ENCODE assay signal across 1 cellular context in genomic region chr3:100260685-100261480, GRCh38.
TF ChIP-seq lines count a peak whose summit lies in the region.

Gene TBC1D23, plus strand, starts transcription at chr3:100260992. Its CDS starts 27 bp downstream, at chr3:100261019.

TF ChIP-seq in WTC11, 78 proteins besides CTCF, POLR2A, EP300 and RAD21 (continued from another document and continues in another):
- TF ChIP-seq, protein P1, sequence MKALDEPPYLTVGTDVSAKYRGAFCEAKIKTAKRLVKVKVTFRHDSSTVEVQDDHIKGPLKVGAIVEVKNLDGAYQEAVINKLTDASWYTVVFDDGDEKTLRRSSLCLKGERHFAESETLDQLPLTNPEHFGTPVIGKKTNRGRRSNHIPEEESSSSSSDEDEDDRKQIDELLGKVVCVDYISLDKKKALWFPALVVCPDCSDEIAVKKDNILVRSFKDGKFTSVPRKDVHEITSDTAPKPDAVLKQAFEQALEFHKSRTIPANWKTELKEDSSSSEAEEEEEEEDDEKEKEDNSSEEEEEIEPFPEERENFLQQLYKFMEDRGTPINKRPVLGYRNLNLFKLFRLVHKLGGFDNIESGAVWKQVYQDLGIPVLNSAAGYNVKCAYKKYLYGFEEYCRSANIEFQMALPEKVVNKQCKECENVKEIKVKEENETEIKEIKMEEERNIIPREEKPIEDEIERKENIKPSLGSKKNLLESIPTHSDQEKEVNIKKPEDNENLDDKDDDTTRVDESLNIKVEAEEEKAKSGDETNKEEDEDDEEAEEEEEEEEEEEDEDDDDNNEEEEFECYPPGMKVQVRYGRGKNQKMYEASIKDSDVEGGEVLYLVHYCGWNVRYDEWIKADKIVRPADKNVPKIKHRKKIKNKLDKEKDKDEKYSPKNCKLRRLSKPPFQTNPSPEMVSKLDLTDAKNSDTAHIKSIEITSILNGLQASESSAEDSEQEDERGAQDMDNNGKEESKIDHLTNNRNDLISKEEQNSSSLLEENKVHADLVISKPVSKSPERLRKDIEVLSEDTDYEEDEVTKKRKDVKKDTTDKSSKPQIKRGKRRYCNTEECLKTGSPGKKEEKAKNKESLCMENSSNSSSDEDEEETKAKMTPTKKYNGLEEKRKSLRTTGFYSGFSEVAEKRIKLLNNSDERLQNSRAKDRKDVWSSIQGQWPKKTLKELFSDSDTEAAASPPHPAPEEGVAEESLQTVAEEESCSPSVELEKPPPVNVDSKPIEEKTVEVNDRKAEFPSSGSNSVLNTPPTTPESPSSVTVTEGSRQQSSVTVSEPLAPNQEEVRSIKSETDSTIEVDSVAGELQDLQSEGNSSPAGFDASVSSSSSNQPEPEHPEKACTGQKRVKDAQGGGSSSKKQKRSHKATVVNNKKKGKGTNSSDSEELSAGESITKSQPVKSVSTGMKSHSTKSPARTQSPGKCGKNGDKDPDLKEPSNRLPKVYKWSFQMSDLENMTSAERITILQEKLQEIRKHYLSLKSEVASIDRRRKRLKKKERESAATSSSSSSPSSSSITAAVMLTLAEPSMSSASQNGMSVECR (CRISPR knock-in tag; IDR thresholded peaks at IDR 0.05; ENCODE audit: borderline replicate concordance), result peak; percentile 23; the same call in 1 of the 2 replicates
- TF ChIP-seq, protein P2, sequence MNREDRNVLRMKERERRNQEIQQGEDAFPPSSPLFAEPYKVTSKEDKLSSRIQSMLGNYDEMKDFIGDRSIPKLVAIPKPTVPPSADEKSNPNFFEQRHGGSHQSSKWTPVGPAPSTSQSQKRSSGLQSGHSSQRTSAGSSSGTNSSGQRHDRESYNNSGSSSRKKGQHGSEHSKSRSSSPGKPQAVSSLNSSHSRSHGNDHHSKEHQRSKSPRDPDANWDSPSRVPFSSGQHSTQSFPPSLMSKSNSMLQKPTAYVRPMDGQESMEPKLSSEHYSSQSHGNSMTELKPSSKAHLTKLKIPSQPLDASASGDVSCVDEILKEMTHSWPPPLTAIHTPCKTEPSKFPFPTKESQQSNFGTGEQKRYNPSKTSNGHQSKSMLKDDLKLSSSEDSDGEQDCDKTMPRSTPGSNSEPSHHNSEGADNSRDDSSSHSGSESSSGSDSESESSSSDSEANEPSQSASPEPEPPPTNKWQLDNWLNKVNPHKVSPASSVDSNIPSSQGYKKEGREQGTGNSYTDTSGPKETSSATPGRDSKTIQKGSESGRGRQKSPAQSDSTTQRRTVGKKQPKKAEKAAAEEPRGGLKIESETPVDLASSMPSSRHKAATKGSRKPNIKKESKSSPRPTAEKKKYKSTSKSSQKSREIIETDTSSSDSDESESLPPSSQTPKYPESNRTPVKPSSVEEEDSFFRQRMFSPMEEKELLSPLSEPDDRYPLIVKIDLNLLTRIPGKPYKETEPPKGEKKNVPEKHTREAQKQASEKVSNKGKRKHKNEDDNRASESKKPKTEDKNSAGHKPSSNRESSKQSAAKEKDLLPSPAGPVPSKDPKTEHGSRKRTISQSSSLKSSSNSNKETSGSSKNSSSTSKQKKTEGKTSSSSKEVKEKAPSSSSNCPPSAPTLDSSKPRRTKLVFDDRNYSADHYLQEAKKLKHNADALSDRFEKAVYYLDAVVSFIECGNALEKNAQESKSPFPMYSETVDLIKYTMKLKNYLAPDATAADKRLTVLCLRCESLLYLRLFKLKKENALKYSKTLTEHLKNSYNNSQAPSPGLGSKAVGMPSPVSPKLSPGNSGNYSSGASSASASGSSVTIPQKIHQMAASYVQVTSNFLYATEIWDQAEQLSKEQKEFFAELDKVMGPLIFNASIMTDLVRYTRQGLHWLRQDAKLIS (CRISPR knock-in tag; IDR thresholded peaks at IDR 0.05; ENCODE audit: borderline replicate concordance), result 0 out of 2 replicates have a peak, but pooled peaks have one; percentile 20
- TF ChIP-seq ZNF512 (CRISPR knock-in tag; IDR thresholded peaks at IDR 0.05; ENCODE audit: borderline replicate concordance) (no peak), ZNF317 (CRISPR knock-in tag; IDR thresholded peaks at IDR 0.05; ENCODE audit: borderline replicate concordance, low read depth) (no peak), NR1H2 (CRISPR knock-in tag; IDR thresholded peaks at IDR 0.05) (no peak), USF1 (CRISPR knock-in tag; IDR thresholded peaks at IDR 0.05) (peak; percentile 32; the same call in 1 of the 2 replicates), OVOL2 (CRISPR knock-in tag; IDR thresholded peaks at IDR 0.05; ENCODE audit: borderline replicate concordance) (no peak), PRRX2 (CRISPR knock-in tag; IDR thresholded peaks at IDR 0.05) (no peak), ZNF396 (CRISPR knock-in tag; IDR thresholded peaks at IDR 0.05; ENCODE audit: borderline replicate concordance) (no peak), FOXJ3 (CRISPR knock-in tag; IDR thresholded peaks at IDR 0.05; ENCODE audit: borderline replicate concordance) (no peak), GABPB1 (CRISPR knock-in tag; IDR thresholded peaks at IDR 0.05) (peak; percentile 30), SOX15 (CRISPR knock-in tag; IDR thresholded peaks at IDR 0.05) (no peak), TEAD1 (CRISPR knock-in tag; IDR thresholded peaks at IDR 0.05) (peak; percentile 48; the same call in 1 of the 2 replicates), TCF7 (CRISPR knock-in tag; IDR thresholded peaks at IDR 0.05; ENCODE audit: low read depth) (no peak), HMGA2 (CRISPR knock-in tag; IDR thresholded peaks at IDR 0.05) (no peak), USF2 (CRISPR knock-in tag; IDR thresholded peaks at IDR 0.05) (peak; percentile 43; the same call in 1 of the 2 replicates)
- TF ChIP-seq, protein P3, sequence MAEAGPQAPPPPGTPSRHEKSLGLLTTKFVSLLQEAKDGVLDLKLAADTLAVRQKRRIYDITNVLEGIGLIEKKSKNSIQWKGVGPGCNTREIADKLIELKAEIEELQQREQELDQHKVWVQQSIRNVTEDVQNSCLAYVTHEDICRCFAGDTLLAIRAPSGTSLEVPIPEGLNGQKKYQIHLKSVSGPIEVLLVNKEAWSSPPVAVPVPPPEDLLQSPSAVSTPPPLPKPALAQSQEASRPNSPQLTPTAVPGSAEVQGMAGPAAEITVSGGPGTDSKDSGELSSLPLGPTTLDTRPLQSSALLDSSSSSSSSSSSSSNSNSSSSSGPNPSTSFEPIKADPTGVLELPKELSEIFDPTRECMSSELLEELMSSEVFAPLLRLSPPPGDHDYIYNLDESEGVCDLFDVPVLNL (CRISPR knock-in tag; IDR thresholded peaks at IDR 0.05; ENCODE audit: borderline replicate concordance, low read depth), result no peak
- TF ChIP-seq, protein P4, sequence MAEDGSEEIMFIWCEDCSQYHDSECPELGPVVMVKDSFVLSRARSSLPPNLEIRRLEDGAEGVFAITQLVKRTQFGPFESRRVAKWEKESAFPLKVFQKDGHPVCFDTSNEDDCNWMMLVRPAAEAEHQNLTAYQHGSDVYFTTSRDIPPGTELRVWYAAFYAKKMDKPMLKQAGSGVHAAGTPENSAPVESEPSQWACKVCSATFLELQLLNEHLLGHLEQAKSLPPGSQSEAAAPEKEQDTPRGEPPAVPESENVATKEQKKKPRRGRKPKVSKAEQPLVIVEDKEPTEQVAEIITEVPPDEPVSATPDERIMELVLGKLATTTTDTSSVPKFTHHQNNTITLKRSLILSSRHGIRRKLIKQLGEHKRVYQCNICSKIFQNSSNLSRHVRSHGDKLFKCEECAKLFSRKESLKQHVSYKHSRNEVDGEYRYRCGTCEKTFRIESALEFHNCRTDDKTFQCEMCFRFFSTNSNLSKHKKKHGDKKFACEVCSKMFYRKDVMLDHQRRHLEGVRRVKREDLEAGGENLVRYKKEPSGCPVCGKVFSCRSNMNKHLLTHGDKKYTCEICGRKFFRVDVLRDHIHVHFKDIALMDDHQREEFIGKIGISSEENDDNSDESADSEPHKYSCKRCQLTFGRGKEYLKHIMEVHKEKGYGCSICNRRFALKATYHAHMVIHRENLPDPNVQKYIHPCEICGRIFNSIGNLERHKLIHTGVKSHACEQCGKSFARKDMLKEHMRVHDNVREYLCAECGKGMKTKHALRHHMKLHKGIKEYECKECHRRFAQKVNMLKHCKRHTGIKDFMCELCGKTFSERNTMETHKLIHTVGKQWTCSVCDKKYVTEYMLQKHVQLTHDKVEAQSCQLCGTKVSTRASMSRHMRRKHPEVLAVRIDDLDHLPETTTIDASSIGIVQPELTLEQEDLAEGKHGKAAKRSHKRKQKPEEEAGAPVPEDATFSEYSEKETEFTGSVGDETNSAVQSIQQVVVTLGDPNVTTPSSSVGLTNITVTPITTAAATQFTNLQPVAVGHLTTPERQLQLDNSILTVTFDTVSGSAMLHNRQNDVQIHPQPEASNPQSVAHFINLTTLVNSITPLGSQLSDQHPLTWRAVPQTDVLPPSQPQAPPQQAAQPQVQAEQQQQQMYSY (CRISPR knock-in tag; IDR thresholded peaks at IDR 0.05), result no peak
- TF ChIP-seq, protein P5, sequence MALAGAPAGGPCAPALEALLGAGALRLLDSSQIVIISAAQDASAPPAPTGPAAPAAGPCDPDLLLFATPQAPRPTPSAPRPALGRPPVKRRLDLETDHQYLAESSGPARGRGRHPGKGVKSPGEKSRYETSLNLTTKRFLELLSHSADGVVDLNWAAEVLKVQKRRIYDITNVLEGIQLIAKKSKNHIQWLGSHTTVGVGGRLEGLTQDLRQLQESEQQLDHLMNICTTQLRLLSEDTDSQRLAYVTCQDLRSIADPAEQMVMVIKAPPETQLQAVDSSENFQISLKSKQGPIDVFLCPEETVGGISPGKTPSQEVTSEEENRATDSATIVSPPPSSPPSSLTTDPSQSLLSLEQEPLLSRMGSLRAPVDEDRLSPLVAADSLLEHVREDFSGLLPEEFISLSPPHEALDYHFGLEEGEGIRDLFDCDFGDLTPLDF (CRISPR knock-in tag; IDR thresholded peaks at IDR 0.05), result no peak
- TF ChIP-seq, protein P6, sequence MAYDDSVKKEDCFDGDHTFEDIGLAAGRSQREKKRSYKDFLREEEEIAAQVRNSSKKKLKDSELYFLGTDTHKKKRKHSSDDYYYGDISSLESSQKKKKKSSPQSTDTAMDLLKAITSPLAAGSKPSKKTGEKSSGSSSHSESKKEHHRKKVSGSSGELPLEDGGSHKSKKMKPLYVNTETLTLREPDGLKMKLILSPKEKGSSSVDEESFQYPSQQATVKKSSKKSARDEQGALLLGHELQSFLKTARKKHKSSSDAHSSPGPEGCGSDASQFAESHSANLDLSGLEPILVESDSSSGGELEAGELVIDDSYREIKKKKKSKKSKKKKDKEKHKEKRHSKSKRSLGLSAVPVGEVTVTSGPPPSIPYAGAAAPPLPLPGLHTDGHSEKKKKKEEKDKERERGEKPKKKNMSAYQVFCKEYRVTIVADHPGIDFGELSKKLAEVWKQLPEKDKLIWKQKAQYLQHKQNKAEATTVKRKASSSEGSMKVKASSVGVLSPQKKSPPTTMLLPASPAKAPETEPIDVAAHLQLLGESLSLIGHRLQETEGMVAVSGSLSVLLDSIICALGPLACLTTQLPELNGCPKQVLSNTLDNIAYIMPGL (CRISPR knock-in tag; IDR thresholded peaks at IDR 0.05), result peak; percentile 10; the same call in 1 of the 2 replicates
- TF ChIP-seq, protein P7, sequence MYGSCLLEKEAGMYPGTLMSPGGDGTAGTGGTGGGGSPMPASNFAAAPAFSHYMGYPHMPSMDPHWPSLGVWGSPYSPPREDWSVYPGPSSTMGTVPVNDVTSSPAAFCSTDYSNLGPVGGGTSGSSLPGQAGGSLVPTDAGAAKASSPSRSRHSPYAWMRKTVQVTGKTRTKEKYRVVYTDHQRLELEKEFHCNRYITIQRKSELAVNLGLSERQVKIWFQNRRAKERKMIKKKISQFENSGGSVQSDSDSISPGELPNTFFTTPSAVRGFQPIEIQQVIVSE (CRISPR knock-in tag; IDR thresholded peaks at IDR 0.05; ENCODE audit: borderline replicate concordance), result no peak
- TF ChIP-seq, protein P8, sequence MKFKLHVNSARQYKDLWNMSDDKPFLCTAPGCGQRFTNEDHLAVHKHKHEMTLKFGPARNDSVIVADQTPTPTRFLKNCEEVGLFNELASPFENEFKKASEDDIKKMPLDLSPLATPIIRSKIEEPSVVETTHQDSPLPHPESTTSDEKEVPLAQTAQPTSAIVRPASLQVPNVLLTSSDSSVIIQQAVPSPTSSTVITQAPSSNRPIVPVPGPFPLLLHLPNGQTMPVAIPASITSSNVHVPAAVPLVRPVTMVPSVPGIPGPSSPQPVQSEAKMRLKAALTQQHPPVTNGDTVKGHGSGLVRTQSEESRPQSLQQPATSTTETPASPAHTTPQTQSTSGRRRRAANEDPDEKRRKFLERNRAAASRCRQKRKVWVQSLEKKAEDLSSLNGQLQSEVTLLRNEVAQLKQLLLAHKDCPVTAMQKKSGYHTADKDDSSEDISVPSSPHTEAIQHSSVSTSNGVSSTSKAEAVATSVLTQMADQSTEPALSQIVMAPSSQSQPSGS (CRISPR knock-in tag; IDR thresholded peaks at IDR 0.05; ENCODE audit: borderline replicate concordance, low read depth), result no peak
- TF ChIP-seq, protein P9, sequence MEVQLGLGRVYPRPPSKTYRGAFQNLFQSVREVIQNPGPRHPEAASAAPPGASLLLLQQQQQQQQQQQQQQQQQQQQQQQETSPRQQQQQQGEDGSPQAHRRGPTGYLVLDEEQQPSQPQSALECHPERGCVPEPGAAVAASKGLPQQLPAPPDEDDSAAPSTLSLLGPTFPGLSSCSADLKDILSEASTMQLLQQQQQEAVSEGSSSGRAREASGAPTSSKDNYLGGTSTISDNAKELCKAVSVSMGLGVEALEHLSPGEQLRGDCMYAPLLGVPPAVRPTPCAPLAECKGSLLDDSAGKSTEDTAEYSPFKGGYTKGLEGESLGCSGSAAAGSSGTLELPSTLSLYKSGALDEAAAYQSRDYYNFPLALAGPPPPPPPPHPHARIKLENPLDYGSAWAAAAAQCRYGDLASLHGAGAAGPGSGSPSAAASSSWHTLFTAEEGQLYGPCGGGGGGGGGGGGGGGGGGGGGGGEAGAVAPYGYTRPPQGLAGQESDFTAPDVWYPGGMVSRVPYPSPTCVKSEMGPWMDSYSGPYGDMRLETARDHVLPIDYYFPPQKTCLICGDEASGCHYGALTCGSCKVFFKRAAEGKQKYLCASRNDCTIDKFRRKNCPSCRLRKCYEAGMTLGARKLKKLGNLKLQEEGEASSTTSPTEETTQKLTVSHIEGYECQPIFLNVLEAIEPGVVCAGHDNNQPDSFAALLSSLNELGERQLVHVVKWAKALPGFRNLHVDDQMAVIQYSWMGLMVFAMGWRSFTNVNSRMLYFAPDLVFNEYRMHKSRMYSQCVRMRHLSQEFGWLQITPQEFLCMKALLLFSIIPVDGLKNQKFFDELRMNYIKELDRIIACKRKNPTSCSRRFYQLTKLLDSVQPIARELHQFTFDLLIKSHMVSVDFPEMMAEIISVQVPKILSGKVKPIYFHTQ (CRISPR knock-in tag; IDR thresholded peaks at IDR 0.05), result no peak
